In the genomic region with DNA sequence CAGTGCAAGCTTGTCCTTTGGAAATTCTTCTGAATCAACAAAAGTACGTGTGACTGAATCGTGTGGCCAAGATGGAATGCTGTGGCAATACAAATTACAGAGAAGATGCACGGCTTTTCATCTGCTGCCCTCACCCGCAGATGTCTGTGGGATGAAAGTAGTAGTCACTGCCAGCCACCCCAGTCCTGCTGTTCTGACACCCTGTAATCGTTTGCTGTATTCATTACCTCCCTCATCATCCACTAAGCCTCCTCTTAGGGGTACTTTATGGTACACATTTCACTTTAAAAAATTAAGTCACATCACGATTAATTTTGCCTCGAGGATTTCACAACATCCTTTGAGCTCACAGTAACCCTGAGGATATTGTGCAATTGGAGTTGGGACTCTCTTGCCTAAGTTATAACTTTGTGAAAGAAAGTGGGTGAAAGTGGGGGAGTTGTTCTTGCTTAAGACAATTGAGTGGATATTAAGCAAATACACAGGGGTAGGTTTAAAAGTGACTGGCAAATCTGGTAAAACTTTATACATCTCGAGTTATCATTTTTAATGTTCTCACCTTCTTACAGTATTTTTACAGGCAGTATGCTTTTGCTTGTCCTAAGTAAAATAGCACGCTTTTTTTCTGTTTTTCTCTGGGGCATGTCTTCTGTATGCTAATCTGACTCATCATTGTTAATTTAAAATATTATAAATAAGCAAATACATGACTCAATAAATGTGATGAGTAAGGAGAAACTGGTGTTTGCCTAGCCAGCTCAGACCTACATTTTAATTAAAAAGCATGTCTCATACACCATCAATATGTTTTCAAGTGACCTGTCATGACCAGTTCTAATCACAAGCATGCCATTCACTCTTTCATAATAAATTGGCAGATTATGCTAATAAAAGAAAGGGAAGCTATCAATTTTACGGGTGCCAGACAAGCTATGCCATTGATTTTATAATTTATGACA, we compare ENCODE assay signal across 1 cellular context.
TF ChIP-seq lines count a peak whose summit lies in the region.

No MANE protein-coding gene starts in this region.

TF ChIP-seq in HepG2, 621 proteins besides CTCF, POLR2A, EP300 and RAD21 (continued from another document and continues in another):
- TF ChIP-seq ZFP37 (CRISPR knock-in tag; IDR thresholded peaks at IDR 0.05; ENCODE audit: borderline replicate concordance) (no peak), ZNF546 (CRISPR knock-in tag; conservative IDR thresholded peaks at IDR 0.05) (no peak), GZF1 (CRISPR knock-in tag; IDR thresholded peaks at IDR 0.05) (no peak), CHD4 (IDR thresholded peaks at IDR 0.05; ENCODE audit: borderline replicate concordance, low read length) (no peak), ZNF256 (CRISPR knock-in tag; conservative IDR thresholded peaks at IDR 0.05) (no peak), MATR3 (CRISPR knock-in tag; IDR thresholded peaks at IDR 0.05) (no peak), ETV6 (CRISPR knock-in tag; conservative IDR thresholded peaks at IDR 0.05) (no peak), ZNF136 (CRISPR knock-in tag; IDR thresholded peaks at IDR 0.05; ENCODE audit: low read depth) (peak; percentile 58; the same call in 1 of the 2 replicates), CBX1 (IDR thresholded peaks at IDR 0.05; ENCODE audit: low read depth) (no peak), ZNF124 (CRISPR knock-in tag; IDR thresholded peaks at IDR 0.05) (0 out of 2 replicates have a peak, but pooled peaks have one; percentile 38), ZNF337 (CRISPR knock-in tag; IDR thresholded peaks at IDR 0.05; ENCODE audit: borderline replicate concordance, low read depth) (no peak), HDAC6 (IDR thresholded peaks at IDR 0.05; ENCODE audit: low read depth, low read length) (no peak), HDAC2 (CRISPR knock-in tag; IDR thresholded peaks at IDR 0.05) (peak; percentile 89), ZNF441 (CRISPR knock-in tag; IDR thresholded peaks at IDR 0.05; ENCODE audit: borderline replicate concordance) (no peak), ZNF260 (CRISPR knock-in tag; IDR thresholded peaks at IDR 0.05; ENCODE audit: borderline replicate concordance, low read depth) (no peak), ZMYM3 (CRISPR knock-in tag; IDR thresholded peaks at IDR 0.05) (peak; percentile 70), FOXA3 (CRISPR knock-in tag; IDR thresholded peaks at IDR 0.05) (peak; percentile 79; the same call in 1 of the 2 replicates), ZNF224 (CRISPR knock-in tag; IDR thresholded peaks at IDR 0.05) (no peak), ZNF766 (CRISPR knock-in tag; IDR thresholded peaks at IDR 0.05; ENCODE audit: borderline replicate concordance) (no peak), ZNF780A (CRISPR knock-in tag; IDR thresholded peaks at IDR 0.05) (no peak), PLRG1 (conservative IDR thresholded peaks at IDR 0.05) (no peak), ZNF451 (CRISPR knock-in tag; IDR thresholded peaks at IDR 0.05) (no peak), MTF2 (CRISPR knock-in tag; IDR thresholded peaks at IDR 0.05; ENCODE audit: borderline replicate concordance) (no peak), FOSL2 (CRISPR knock-in tag; IDR thresholded peaks at IDR 0.05) (peak; percentile 84)
- TF ChIP-seq, protein P1, sequence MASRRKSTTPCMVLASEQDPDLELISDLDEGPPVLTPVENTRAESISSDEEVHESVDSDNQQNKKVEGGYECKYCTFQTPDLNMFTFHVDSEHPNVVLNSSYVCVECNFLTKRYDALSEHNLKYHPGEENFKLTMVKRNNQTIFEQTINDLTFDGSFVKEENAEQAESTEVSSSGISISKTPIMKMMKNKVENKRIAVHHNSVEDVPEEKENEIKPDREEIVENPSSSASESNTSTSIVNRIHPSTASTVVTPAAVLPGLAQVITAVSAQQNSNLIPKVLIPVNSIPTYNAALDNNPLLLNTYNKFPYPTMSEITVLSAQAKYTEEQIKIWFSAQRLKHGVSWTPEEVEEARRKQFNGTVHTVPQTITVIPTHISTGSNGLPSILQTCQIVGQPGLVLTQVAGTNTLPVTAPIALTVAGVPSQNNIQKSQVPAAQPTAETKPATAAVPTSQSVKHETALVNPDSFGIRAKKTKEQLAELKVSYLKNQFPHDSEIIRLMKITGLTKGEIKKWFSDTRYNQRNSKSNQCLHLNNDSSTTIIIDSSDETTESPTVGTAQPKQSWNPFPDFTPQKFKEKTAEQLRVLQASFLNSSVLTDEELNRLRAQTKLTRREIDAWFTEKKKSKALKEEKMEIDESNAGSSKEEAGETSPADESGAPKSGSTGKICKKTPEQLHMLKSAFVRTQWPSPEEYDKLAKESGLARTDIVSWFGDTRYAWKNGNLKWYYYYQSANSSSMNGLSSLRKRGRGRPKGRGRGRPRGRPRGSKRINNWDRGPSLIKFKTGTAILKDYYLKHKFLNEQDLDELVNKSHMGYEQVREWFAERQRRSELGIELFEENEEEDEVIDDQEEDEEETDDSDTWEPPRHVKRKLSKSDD (CRISPR knock-in tag; IDR thresholded peaks at IDR 0.05; ENCODE audit: low read depth), result peak; percentile 74; the same call in 1 of the 2 replicates
- TF ChIP-seq, protein P2, sequence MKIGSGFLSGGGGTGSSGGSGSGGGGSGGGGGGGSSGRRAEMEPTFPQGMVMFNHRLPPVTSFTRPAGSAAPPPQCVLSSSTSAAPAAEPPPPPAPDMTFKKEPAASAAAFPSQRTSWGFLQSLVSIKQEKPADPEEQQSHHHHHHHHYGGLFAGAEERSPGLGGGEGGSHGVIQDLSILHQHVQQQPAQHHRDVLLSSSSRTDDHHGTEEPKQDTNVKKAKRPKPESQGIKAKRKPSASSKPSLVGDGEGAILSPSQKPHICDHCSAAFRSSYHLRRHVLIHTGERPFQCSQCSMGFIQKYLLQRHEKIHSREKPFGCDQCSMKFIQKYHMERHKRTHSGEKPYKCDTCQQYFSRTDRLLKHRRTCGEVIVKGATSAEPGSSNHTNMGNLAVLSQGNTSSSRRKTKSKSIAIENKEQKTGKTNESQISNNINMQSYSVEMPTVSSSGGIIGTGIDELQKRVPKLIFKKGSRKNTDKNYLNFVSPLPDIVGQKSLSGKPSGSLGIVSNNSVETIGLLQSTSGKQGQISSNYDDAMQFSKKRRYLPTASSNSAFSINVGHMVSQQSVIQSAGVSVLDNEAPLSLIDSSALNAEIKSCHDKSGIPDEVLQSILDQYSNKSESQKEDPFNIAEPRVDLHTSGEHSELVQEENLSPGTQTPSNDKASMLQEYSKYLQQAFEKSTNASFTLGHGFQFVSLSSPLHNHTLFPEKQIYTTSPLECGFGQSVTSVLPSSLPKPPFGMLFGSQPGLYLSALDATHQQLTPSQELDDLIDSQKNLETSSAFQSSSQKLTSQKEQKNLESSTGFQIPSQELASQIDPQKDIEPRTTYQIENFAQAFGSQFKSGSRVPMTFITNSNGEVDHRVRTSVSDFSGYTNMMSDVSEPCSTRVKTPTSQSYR (CRISPR knock-in tag; IDR thresholded peaks at IDR 0.05; ENCODE audit: borderline replicate concordance), result peak; percentile 73; the same call in 1 of the 2 replicates
- TF ChIP-seq, protein P3, sequence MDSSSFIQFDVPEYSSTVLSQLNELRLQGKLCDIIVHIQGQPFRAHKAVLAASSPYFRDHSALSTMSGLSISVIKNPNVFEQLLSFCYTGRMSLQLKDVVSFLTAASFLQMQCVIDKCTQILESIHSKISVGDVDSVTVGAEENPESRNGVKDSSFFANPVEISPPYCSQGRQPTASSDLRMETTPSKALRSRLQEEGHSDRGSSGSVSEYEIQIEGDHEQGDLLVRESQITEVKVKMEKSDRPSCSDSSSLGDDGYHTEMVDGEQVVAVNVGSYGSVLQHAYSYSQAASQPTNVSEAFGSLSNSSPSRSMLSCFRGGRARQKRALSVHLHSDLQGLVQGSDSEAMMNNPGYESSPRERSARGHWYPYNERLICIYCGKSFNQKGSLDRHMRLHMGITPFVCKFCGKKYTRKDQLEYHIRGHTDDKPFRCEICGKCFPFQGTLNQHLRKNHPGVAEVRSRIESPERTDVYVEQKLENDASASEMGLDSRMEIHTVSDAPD (CRISPR knock-in tag; IDR thresholded peaks at IDR 0.05), result peak; percentile 41; the same call in 1 of the 2 replicates
- TF ChIP-seq, protein P4, sequence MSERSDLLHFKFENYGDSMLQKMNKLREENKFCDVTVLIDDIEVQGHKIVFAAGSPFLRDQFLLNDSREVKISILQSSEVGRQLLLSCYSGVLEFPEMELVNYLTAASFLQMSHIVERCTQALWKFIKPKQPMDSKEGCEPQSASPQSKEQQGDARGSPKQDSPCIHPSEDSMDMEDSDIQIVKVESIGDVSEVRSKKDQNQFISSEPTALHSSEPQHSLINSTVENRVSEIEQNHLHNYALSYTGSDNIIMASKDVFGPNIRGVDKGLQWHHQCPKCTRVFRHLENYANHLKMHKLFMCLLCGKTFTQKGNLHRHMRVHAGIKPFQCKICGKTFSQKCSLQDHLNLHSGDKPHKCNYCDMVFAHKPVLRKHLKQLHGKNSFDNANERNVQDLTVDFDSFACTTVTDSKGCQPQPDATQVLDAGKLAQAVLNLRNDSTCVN (CRISPR knock-in tag; IDR thresholded peaks at IDR 0.05; ENCODE audit: borderline replicate concordance), result no peak
- TF ChIP-seq, protein P5, sequence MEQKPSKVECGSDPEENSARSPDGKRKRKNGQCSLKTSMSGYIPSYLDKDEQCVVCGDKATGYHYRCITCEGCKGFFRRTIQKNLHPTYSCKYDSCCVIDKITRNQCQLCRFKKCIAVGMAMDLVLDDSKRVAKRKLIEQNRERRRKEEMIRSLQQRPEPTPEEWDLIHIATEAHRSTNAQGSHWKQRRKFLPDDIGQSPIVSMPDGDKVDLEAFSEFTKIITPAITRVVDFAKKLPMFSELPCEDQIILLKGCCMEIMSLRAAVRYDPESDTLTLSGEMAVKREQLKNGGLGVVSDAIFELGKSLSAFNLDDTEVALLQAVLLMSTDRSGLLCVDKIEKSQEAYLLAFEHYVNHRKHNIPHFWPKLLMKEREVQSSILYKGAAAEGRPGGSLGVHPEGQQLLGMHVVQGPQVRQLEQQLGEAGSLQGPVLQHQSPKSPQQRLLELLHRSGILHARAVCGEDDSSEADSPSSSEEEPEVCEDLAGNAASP (CRISPR knock-in tag; IDR thresholded peaks at IDR 0.05; ENCODE audit: borderline replicate concordance), result peak; percentile 27; the same call in 1 of the 2 replicates
- TF ChIP-seq, protein P6, sequence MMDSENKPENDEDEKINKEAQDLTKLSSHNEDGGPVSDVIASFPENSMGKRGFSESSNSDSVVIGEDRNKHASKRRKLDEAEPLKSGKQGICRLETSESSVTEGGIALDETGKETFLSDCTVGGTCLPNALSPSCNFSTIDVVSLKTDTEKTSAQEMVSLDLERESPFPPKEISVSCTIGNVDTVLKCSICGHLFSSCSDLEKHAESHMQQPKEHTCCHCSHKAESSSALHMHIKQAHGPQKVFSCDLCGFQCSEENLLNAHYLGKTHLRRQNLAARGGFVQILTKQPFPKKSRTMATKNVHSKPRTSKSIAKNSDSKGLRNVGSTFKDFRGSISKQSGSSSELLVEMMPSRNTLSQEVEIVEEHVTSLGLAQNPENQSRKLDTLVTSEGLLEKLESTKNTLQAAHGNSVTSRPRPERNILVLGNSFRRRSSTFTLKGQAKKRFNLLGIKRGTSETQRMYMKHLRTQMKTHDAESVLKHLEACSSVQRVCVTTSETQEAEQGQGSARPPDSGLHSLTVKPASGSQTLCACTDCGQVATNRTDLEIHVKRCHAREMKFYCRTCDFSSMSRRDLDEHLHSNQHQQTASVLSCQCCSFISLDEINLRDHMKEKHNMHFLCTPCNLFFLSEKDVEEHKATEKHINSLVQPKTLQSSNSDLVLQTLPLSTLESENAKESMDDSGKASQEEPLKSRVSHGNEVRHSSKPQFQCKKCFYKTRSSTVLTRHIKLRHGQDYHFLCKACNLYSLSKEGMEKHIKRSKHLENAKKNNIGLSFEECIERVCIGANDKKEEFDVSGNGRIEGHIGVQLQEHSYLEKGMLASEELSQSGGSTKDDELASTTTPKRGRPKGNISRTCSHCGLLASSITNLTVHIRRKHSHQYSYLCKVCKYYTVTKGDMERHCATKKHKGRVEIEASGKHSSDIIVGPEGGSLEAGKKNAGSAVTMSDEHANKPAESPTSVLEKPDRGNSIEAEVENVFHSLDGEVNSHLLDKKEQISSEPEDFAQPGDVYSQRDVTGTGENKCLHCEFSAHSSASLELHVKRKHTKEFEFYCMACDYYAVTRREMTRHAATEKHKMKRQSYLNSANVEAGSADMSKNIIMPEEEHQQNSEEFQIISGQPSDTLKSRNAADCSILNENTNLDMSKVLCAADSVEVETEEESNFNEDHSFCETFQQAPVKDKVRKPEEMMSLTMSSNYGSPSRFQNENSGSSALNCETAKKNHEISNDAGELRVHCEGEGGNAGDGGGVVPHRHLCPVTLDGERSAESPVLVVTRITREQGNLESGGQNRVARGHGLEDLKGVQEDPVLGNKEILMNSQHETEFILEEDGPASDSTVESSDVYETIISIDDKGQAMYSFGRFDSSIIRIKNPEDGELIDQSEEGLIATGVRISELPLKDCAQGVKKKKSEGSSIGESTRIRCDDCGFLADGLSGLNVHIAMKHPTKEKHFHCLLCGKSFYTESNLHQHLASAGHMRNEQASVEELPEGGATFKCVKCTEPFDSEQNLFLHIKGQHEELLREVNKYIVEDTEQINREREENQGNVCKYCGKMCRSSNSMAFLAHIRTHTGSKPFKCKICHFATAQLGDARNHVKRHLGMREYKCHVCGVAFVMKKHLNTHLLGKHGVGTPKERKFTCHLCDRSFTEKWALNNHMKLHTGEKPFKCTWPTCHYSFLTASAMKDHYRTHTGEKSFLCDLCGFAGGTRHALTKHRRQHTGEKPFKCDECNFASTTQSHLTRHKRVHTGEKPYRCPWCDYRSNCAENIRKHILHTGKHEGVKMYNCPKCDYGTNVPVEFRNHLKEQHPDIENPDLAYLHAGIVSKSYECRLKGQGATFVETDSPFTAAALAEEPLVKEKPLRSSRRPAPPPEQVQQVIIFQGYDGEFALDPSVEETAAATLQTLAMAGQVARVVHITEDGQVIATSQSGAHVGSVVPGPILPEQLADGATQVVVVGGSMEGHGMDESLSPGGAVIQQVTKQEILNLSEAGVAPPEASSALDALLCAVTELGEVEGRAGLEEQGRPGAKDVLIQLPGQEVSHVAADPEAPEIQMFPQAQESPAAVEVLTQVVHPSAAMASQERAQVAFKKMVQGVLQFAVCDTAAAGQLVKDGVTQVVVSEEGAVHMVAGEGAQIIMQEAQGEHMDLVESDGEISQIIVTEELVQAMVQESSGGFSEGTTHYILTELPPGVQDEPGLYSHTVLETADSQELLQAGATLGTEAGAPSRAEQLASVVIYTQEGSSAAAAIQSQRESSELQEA (CRISPR knock-in tag; IDR thresholded peaks at IDR 0.05; ENCODE audit: not compliant biosample characterization), result no peak
- TF ChIP-seq, protein P7, sequence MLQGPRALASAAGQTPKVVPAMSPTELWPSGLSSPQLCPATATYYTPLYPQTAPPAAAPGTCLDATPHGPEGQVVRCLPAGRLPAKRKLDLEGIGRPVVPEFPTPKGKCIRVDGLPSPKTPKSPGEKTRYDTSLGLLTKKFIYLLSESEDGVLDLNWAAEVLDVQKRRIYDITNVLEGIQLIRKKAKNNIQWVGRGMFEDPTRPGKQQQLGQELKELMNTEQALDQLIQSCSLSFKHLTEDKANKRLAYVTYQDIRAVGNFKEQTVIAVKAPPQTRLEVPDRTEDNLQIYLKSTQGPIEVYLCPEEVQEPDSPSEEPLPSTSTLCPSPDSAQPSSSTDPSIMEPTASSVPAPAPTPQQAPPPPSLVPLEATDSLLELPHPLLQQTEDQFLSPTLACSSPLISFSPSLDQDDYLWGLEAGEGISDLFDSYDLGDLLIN (CRISPR knock-in tag; IDR thresholded peaks at IDR 0.05; ENCODE audit: borderline replicate concordance), result no peak
